Comparison of ENCODE assay signal across 27 cellular contexts in the genomic region with DNA sequence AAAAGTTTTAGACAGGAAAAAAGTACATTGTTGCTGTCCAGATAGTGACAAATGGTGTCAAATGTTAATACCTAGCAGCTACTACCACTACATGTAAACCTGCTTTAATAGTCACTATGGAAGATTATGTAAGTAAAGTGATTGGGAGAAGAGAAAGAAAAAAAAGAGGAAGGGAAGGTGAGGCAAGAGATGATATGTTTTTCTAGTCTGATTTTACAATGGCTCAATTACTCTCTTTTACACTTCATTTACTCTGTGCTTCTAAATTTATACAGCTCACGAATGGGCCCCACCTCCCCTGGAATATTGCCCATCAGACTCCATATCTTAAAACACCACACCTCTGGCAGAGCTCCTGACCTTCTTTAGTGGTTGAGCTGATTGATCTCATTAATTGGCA. TPM values are rescaled to one million over a fixed set of nuclear protein-coding genes. Genes with fewer than 3 reads are reported as not detected.
A peak's percentile ranks its signal among the peaks of the same experiment; 100 is the strongest.
DNase-seq lines count a peak whose midpoint lies in the region; ATAC-seq and TF ChIP-seq lines count a peak whose summit lies in the region.
"Had no signal": no experiment of that assay in that cellular context is flagged by ENCODE, and none has a peak within 500 bp of the region (broad histone marks: within the 10 kb centered on the region; RNA-seq: fewer than 3 reads in every experiment).

No MANE protein-coding gene starts in this region.

- in situ Hi-C loops in transverse colon (cut with MboI; ENCODE audit: low pct_ligation_motif_present in 1 of 4, low pct_unique_long_range_greater_than_20kb in 1 of 4, low sequenced_read_pairs in 3 of 4): no loop called here

- intact Hi-C loops in activated B cell treated with CpG ODN at 0.5 μM for 24 hours (cut with micrococcal nuclease) (no loop called here), transverse colon (cut with DNase I; ENCODE audit: low total_unique reads) (no loop called here)

- peak overlapping the region; percentile 30 for H3K4me3 Mint-ChIP-seq in activated B cell treated with CpG ODN at 0.5 μM for 24 hours
- H3K4me3 Mint-ChIP-seq: endodermal cell had no signal

- H3K4me3 ChIP-seq in BLaER1 treated with 17β-estradiol and CSF1 and Interleukin-3, amounts not matched to agents 10 nM and 100 nM: no peak overlapping the region
- no peak overlapping the region for H3K4me3 ChIP-seq in transverse colon
- H3K4me3 ChIP-seq: esophagus squamous epithelium, gastrocnemius medialis, GM23248, left lung, skin epidermis had no signal

- no peak for TF ChIP-seq POLR2A in transverse colon (IDR thresholded peaks at IDR 0.05)

- H3K36me3 Mint-ChIP-seq in activated B cell treated with CpG ODN at 0.5 μM for 24 hours (ENCODE audit: low read depth): no peaks in the 10 kb centered on the region

- no peaks in the 10 kb centered on the region for H4K20me1 ChIP-seq in BLaER1 treated with 17β-estradiol and CSF1 and Interleukin-3, amounts not matched to agents 10 nM and 100 nM

- DNase-seq in Kasumi-1 (lab: John Stamatoyannopoulos, UW): peak; percentile 33 to 51
- peak; percentile 94 for DNase-seq in NOMO-1 treated with DMSO at 0.1 percent for 48 hours (lab: John Stamatoyannopoulos, UW; ENCODE audit: unreplicated experiment)
- no peak for DNase-seq in activated B cell treated with CpG ODN at 0.5 μM for 24 hours
- DNase-seq in KG1 (lab: John Stamatoyannopoulos, UW): no peak
- DNase-seq in transverse colon: no peak
- no peak for DNase-seq in retina
- DNase-seq: ACHN; activated CD4-positive, alpha-beta T cell treated with anti-CD3 and anti-CD28 coated beads, Interleukin-2, amount 50 U/mL, for 48 hours; activated CD8-positive, alpha-beta memory T cell treated with anti-CD3 and anti-CD28 coated beads, Interleukin-2, amount 50 U/mL, for 4 hours; anterior cingulate cortex; endodermal cell; esophagus squamous epithelium; gastrocnemius medialis; GM23248; hypothalamus; left lung; mesendoderm; NCI-H1417 treated with DMSO at 0.1 percent for 48 hours; NCI-H510A; occipital lobe; stimulated activated CD4-positive, alpha-beta T cell treated with anti-CD3 and anti-CD28 coated beads, Interleukin-1b, Interleukin-23, amount 100 ng/mL, for 48 hours; substantia nigra had no signal

- CTCF ChIA-PET in activated B cell treated with CpG ODN at 0.5 μM for 24 hours (lab: Charles Lee): interaction anchor here (1.5 kb wide), 1 partner anchor 31 kb away, joined by 4 read pairs; no protein-coding TSS in a partner anchor

- H3K36me3 ChIP-seq in BLaER1 treated with 17β-estradiol and CSF1 and Interleukin-3, amounts not matched to agents 10 nM and 100 nM: no peaks in the 10 kb centered on the region
- no peaks in the 10 kb centered on the region for H3K36me3 ChIP-seq in transverse colon
- H3K36me3 ChIP-seq: esophagus squamous epithelium, gastrocnemius medialis, left lung had no signal

- H3K9ac ChIP-seq in BLaER1 treated with 17β-estradiol and CSF1 and Interleukin-3, amounts not matched to agents 10 nM and 100 nM: no peak overlapping the region
- H3K9ac ChIP-seq: GM23248 had no signal

- H3K27ac Mint-ChIP-seq in activated B cell treated with CpG ODN at 0.5 μM for 24 hours: peak overlapping the region; percentile 80
- H3K27ac Mint-ChIP-seq: activated naive CD4-positive, alpha-beta T cell treated with anti-CD3 and anti-CD28 coated beads, Interleukin-2, amount 50 U/mL, for 72 hours; endodermal cell had no signal

- no peak for TF ChIP-seq CTCF in activated B cell treated with CpG ODN at 0.5 μM for 24 hours (IDR thresholded peaks at IDR 0.05)
- no peak for TF ChIP-seq CTCF in transverse colon (IDR thresholded peaks at IDR 0.05)

- 11 to 33% methylated on average over 1 of the region's 1 CpG for WGBS in transverse colon (ENCODE audit: low coverage in 1 of 2), 2 donors

- peaks cover 85% of the 10 kb centered on the region for H3K4me1 Mint-ChIP-seq in activated B cell treated with CpG ODN at 0.5 μM for 24 hours
- H3K4me1 Mint-ChIP-seq: endodermal cell had no signal

- no peaks in the 10 kb centered on the region for H3K27me3 Mint-ChIP-seq in activated B cell treated with CpG ODN at 0.5 μM for 24 hours

- TF ChIP-seq EP300 in transverse colon (IDR thresholded peaks at IDR 0.05; ENCODE audit: low read depth): no peak

- POLR2A ChIA-PET in activated B cell treated with CpG ODN at 0.5 μM for 24 hours (lab: Charles Lee): interaction anchor here (1.0 to 15.2 kb wide), 4 partner anchors 9 to 62 kb away, joined by 3 to 257 read pairs (median 8); partner anchors contain the start of gene IKZF1

- H3K9me3 Mint-ChIP-seq in activated B cell treated with CpG ODN at 0.5 μM for 24 hours: no peaks in the 10 kb centered on the region
- H3K9me3 Mint-ChIP-seq: activated naive CD4-positive, alpha-beta T cell treated with anti-CD3 and anti-CD28 coated beads, Interleukin-2, amount 50 U/mL, for 72 hours; endodermal cell had no signal

- peaks cover 0 to 13% (median 5%) of the 10 kb centered on the region in 11 experiments; a peak in 7 of 22 replicates for H3K9me3 ChIP-seq in BLaER1 treated with 17β-estradiol and CSF1 and Interleukin-3, amounts not matched to agents 10 nM and 100 nM (replicated peaks in 1 of 11)
- no peaks in the 10 kb centered on the region for H3K9me3 ChIP-seq in transverse colon
- H3K9me3 ChIP-seq: esophagus squamous epithelium, gastrocnemius medialis, left lung had no signal

- peak overlapping the region in 9 of 11 experiments; percentile 2 to 80 (median 34); a peak in 14 of 22 replicates for H3K27ac ChIP-seq in BLaER1 treated with 17β-estradiol and CSF1 and Interleukin-3, amounts not matched to agents 10 nM and 100 nM
- no peak overlapping the region for H3K27ac ChIP-seq in transverse colon
- H3K27ac ChIP-seq: esophagus squamous epithelium, gastrocnemius medialis, GM23248, left lung, skin epidermis had no signal

- ATAC-seq in activated B cell treated with CpG ODN at 0.5 μM for 24 hours (ENCODE audit: low read depth): no peak
- ATAC-seq: activated naive CD4-positive, alpha-beta T cell treated with anti-CD3 and anti-CD28 coated beads, Interleukin-2, amount 50 U/mL, for 72 hours; gastrocnemius medialis; left lung; SK-N-SH treated with all-trans-retinoic acid at 6 μM for 48 hours had no signal

- peak overlapping the region; percentile 31 to 86 (median 53); a peak in 21 of 22 replicates for H3K4me2 ChIP-seq in BLaER1 treated with 17β-estradiol and CSF1 and Interleukin-3, amounts not matched to agents 10 nM and 100 nM

- no peaks in the 10 kb centered on the region for H3K27me3 ChIP-seq in BLaER1 treated with 17β-estradiol and CSF1 and Interleukin-3, amounts not matched to agents 10 nM and 100 nM
- no peaks in the 10 kb centered on the region for H3K27me3 ChIP-seq in transverse colon
- H3K27me3 ChIP-seq: esophagus squamous epithelium, left lung had no signal

- H3K4me1 ChIP-seq in BLaER1 treated with 17β-estradiol and CSF1 and Interleukin-3, amounts not matched to agents 10 nM and 100 nM: peaks cover 49 to 70% (median 65%) of the 10 kb centered on the region in 10 experiments
- H3K4me1 ChIP-seq in transverse colon: no peaks in the 10 kb centered on the region
- H3K4me1 ChIP-seq: esophagus squamous epithelium, gastrocnemius medialis had no signal

RNA-seq across cellular contexts. Expression of gene IKZF1, which starts 28.1 kb away (rescaled TPM):
- 301 and 325 TPM in 2 replicates for total RNA-seq in activated B cell treated with CpG ODN at 0.5 μM for 24 hours
- 100 to 1,000 TPM in 1 of 4 donors, 10 to 100 TPM in 1, 1 to 10 TPM in 2; 9.2 to 116 (median 29.1) TPM for total RNA-seq in transverse colon
- total RNA-seq: GM23248, LHCN-M2 had no signal

Comparison
In these comparisons a context has a peak if more than half of its experiments do, and no peak if none do; other contexts are left out.
1. H3K27ac ChIP-seq: peak in BLaER1 treated with 17β-estradiol and CSF1 and Interleukin-3, amounts not matched to agents 10 nM and 100 nM (9 of 11); none in transverse colon (0 of 4).
2. DNase-seq: peak in Kasumi-1 (2 of 2) and NOMO-1 treated with DMSO at 0.1 percent for 48 hours (single experiment); none in activated B cell treated with CpG ODN at 0.5 μM for 24 hours (single experiment), KG1 (single experiment), transverse colon (single experiment) and retina (single experiment).